In genomic region chr1:169105434-169106094, GRCh38 we compare ENCODE assay signal across 1 cellular context.
TF ChIP-seq lines count a peak whose summit lies in the region.

No MANE protein-coding gene starts in this region.

TF ChIP-seq in HepG2, 621 proteins besides CTCF, POLR2A, EP300 and RAD21 (continued from another document and continues in another):
- TF ChIP-seq UBTF (CRISPR knock-in tag; IDR thresholded peaks at IDR 0.05), result peak; percentile 94
- TF ChIP-seq KIAA2018 (CRISPR knock-in tag; IDR thresholded peaks at IDR 0.05; ENCODE audit: borderline replicate concordance), result no peak
- 0 out of 2 replicates have a peak, but pooled peaks have one; percentile 38 for TF ChIP-seq ZNF850 (CRISPR knock-in tag; conservative IDR thresholded peaks at IDR 0.05)
- TF ChIP-seq ZNF329 (CRISPR knock-in tag; IDR thresholded peaks at IDR 0.05; ENCODE audit: low read depth), result no peak
- no peak for TF ChIP-seq CEBPB (IDR thresholded peaks at IDR 0.05; ENCODE audit: borderline replicate concordance, low read depth, low read length)
- TF ChIP-seq SP4 (CRISPR knock-in tag; IDR thresholded peaks at IDR 0.05), result no peak
- no peak for TF ChIP-seq KLF9 (CRISPR knock-in tag; IDR thresholded peaks at IDR 0.05; ENCODE audit: low read depth)
- TF ChIP-seq HOXA3 (CRISPR knock-in tag; IDR thresholded peaks at IDR 0.05), result peak; percentile 82
- peak; percentile 81; the same call in 1 of the 2 replicates for TF ChIP-seq ZNF350 (CRISPR knock-in tag; IDR thresholded peaks at IDR 0.05; ENCODE audit: borderline replicate concordance, low read depth)
- TF ChIP-seq HDAC6 (IDR thresholded peaks at IDR 0.05; ENCODE audit: low read depth, low read length), result no peak
- TF ChIP-seq TARDBP (CRISPR knock-in tag; IDR thresholded peaks at IDR 0.05), result peak; percentile 82
- 0 out of 2 replicates have a peak, but pooled peaks have one; percentile 16 for TF ChIP-seq ZBTB14 (CRISPR knock-in tag; IDR thresholded peaks at IDR 0.05)
- TF ChIP-seq TCF12 (IDR thresholded peaks at IDR 0.05), result no peak
- TF ChIP-seq TCF12 (CRISPR knock-in tag; IDR thresholded peaks at IDR 0.05), result no peak
- TF ChIP-seq BCLAF1 (IDR thresholded peaks at IDR 0.05), result no peak
- no peak for TF ChIP-seq ZBTB49 (CRISPR knock-in tag; IDR thresholded peaks at IDR 0.05; ENCODE audit: borderline replicate concordance)
- TF ChIP-seq NKX3-1 (CRISPR knock-in tag; IDR thresholded peaks at IDR 0.05), result no peak
- TF ChIP-seq ZNF552 (CRISPR knock-in tag; IDR thresholded peaks at IDR 0.05; ENCODE audit: borderline replicate concordance), result 0 out of 2 replicates have a peak, but pooled peaks have one; percentile 12
- TF ChIP-seq IRX3 (CRISPR knock-in tag; IDR thresholded peaks at IDR 0.05; ENCODE audit: borderline replicate concordance, low read depth), result no peak; the same call in 1 of the 2 replicates
- TF ChIP-seq ZHX1 (CRISPR knock-in tag; IDR thresholded peaks at IDR 0.05; ENCODE audit: low read depth), result peak; percentile 63; the same call in 1 of the 2 replicates
- no peak for TF ChIP-seq LRRFIP1 (CRISPR knock-in tag; conservative IDR thresholded peaks at IDR 0.05)
- peak; percentile 63; the same call in 1 of the 2 replicates for TF ChIP-seq SAP130 (CRISPR knock-in tag; IDR thresholded peaks at IDR 0.05; ENCODE audit: low read depth)
- TF ChIP-seq ZBTB34 (CRISPR knock-in tag; IDR thresholded peaks at IDR 0.05), result peak; percentile 85; the same call in 1 of the 2 replicates
- peak; percentile 88 for TF ChIP-seq NFKB2 (CRISPR knock-in tag; IDR thresholded peaks at IDR 0.05; ENCODE audit: borderline replicate concordance)
- TF ChIP-seq SALL1 (CRISPR knock-in tag; IDR thresholded peaks at IDR 0.05), result peak; percentile 83
- no peak for TF ChIP-seq SMYD3 (CRISPR knock-in tag; IDR thresholded peaks at IDR 0.05)
- peak; percentile 14; the same call in 1 of the 2 replicates for TF ChIP-seq PITX1 (CRISPR knock-in tag; IDR thresholded peaks at IDR 0.05)
- no peak for TF ChIP-seq MYNN (CRISPR knock-in tag; IDR thresholded peaks at IDR 0.05; ENCODE audit: low read depth)
- no peak for TF ChIP-seq ZNF737 (CRISPR knock-in tag; IDR thresholded peaks at IDR 0.05; ENCODE audit: borderline replicate concordance)
